Comparison of ENCODE assay signal across 29 cellular contexts in the genomic region with DNA sequence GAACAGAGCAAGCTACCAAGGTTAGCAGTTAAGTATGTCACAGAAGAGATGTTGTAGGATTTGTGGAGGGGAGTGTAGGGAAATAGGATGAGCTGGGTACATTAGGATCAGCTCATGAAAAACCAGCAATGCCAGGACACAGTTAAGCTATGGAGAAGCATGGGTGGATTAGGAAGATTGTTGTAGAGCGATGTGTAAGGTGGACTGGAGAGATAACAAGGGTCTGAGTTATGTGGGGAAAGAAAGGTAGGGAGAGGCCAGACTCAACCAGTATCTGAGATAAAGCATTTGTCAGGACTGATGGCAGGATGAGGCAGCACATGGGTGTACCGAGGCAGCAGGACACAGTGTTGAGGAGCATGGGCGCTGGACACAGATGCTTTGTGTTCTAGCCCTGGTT.
DNase-seq lines count a peak whose midpoint lies in the region; ATAC-seq, FAIRE-seq and TF ChIP-seq lines count a peak whose summit lies in the region.
"Had no signal": no experiment of that assay in that cellular context is flagged by ENCODE, and none has a peak within 500 bp of the region (broad histone marks: within the 10 kb centered on the region; RNA-seq: fewer than 3 reads in every experiment).

No MANE protein-coding gene starts in this region.

- POLR2A ChIA-PET in K562 (lab: Yijun Ruan, JAX) = no interaction called here

- no peaks in the 10 kb centered on the region for H3K4me1 Mint-ChIP-seq in natural killer cell treated with Interleukin-12 subunit alpha and Interleukin-12 subunit beta and Interleukin-15 and Interleukin-18, amount 100 ng/mL, for 72 hours (ENCODE audit: low read depth in 2 of 2)
- H3K4me1 Mint-ChIP-seq: CD14-positive monocyte; CD8-positive, alpha-beta memory T cell had no signal

- TF ChIP-seq CTCF in D721Med (IDR thresholded peaks at IDR 0.05; ENCODE audit: insufficient read depth, missing control alignments) (no peak), K562 (IDR thresholded peaks at IDR 0.05 in 2 of 3, conservative IDR thresholded peaks at IDR 0.05 in 1 of 3; ENCODE audit: insufficient read depth in 2 of 3, low read depth in 1 of 3, low read length in 3 of 3) (no peak), esophagus muscularis mucosa (IDR thresholded peaks at IDR 0.05) (no peak), mucosa of descending colon (IDR thresholded peaks at IDR 0.05) (no peak)

- H3K4me3 ChIP-seq in K562 (no peak overlapping the region), esophagus muscularis mucosa (no peak overlapping the region), mucosa of descending colon (no peak overlapping the region)
- H3K4me3 ChIP-seq: GM23338, MG63, PC-9, SJCRH30 had no signal

- no peaks in the 10 kb centered on the region for H3K9me1 ChIP-seq in K562 (ENCODE audit: control insufficient read depth, insufficient read depth, low read length)

- H3K27ac ChIP-seq in K562 (ENCODE audit: extremely low read depth, low read depth, low read length) (no peak overlapping the region), esophagus muscularis mucosa (replicated peaks in 1 of 4) (no peak overlapping the region), temporal lobe (ENCODE audit: low read depth, low read length) (peak overlapping the region; percentile 96)
- H3K27ac ChIP-seq: PC-9, SJCRH30 had no signal

- H3K9ac ChIP-seq in K562 (ENCODE audit: insufficient read depth in 1 of 2, low read depth in 2 of 2, low read length in 2 of 2) = no peak overlapping the region

- H3K4me3 Mint-ChIP-seq in natural killer cell treated with Interleukin-12 subunit alpha and Interleukin-12 subunit beta and Interleukin-15 and Interleukin-18, amount 100 ng/mL, for 72 hours = no peak overlapping the region
- H3K4me3 Mint-ChIP-seq: CD14-positive monocyte; CD8-positive, alpha-beta memory T cell; GM23338; H9; HFFc6 had no signal

- peaks cover 0 to 6% of the 10 kb centered on the region in 2 experiments; a peak in 2 of 5 replicates for H3K4me1 ChIP-seq in K562 (replicated peaks in 1 of 2; ENCODE audit: control insufficient read depth in 2 of 2, insufficient read depth in 2 of 2, low read length in 2 of 2)
- peaks cover 31 to 43% (median 39%) of the 10 kb centered on the region in 4 donors for H3K4me1 ChIP-seq in esophagus muscularis mucosa
- H3K4me1 ChIP-seq in mucosa of descending colon (ENCODE audit: low read depth) = peaks cover 11% of the 10 kb centered on the region
- H3K4me1 ChIP-seq: BE2C, SJCRH30 had no signal

- H3K4me2 ChIP-seq in K562 (ENCODE audit: insufficient read depth, low read length) = no peak overlapping the region
- H3K4me2 ChIP-seq: GM23338, PC-9 had no signal

- FAIRE-seq in D721Med (lab: Jason Lieb, UNC) = peak; percentile 90
- FAIRE-seq in K562 (lab: Jason Lieb, UNC) = no peak
- FAIRE-seq: GM12891, HTR-8/SVneo had no signal

- no peak overlapping the region for H2AFZ ChIP-seq in K562 (ENCODE audit: low read depth, low read length)
- H2AFZ ChIP-seq: GM23338, PC-9 had no signal

- no peaks in the 10 kb centered on the region for H3K36me3 Mint-ChIP-seq in natural killer cell treated with Interleukin-12 subunit alpha and Interleukin-12 subunit beta and Interleukin-15 and Interleukin-18, amount 100 ng/mL, for 72 hours

- H3K79me2 ChIP-seq in K562 (ENCODE audit: control insufficient read depth, insufficient read depth, low read length) = no peaks in the 10 kb centered on the region

- H3K27ac Mint-ChIP-seq in natural killer cell treated with Interleukin-12 subunit alpha and Interleukin-12 subunit beta and Interleukin-15 and Interleukin-18, amount 100 ng/mL, for 72 hours = no peak overlapping the region
- H3K27ac Mint-ChIP-seq: CD14-positive monocyte; CD8-positive, alpha-beta memory T cell; GM23338; H9; HFFc6 had no signal

- no peaks in the 10 kb centered on the region for H3K9me3 ChIP-seq in K562 (replicated peaks; ENCODE audit: control insufficient read depth, insufficient read depth, low read depth, low read length)
- H3K9me3 ChIP-seq in esophagus muscularis mucosa = no peaks in the 10 kb centered on the region
- no peaks in the 10 kb centered on the region for H3K9me3 ChIP-seq in mucosa of descending colon
- H3K9me3 ChIP-seq: BE2C, MG63, SJCRH30 had no signal

- DNase-seq in D721Med (ENCODE audit: insufficient read length, low spot score) (no peak), K562 (ENCODE audit: extremely low read depth in 1 of 4, low spot score in 3 of 4) (peak in 2 of 4 experiments; percentile 7 to 12), esophagus muscularis mucosa (ENCODE audit: extremely low spot score) (peak; percentile 24), hepatic stellate cell (ENCODE audit: low spot score) (no peak), mucosa of descending colon (no peak)
- no peak for DNase-seq in natural killer cell treated with Interleukin-12 subunit alpha and Interleukin-12 subunit beta and Interleukin-15 and Interleukin-18, amount 100 ng/mL, for 72 hours (ENCODE audit: low spot score)
- DNase-seq: 8988T; ACHN; BE2C; CD8-positive, alpha-beta memory T cell; DMS79 treated with DMSO at 0.1 percent for 48 hours; GF-D8; H9; HFFc6; KG1; MG63; NCI-H1105 treated with DMSO at 0.1 percent for 48 hours; NCI-H2029; NCI-H446; NCI-H524 treated with DMSO at 0.1 percent for 48 hours; NCI-H774; PC-9; SJCRH30 had no signal

- no peaks in the 10 kb centered on the region for H4K20me1 ChIP-seq in K562 (replicated peaks; ENCODE audit: control insufficient read depth, insufficient read depth, low read length)

- BruUV-seq in K562 (replicated peaks; lab: Mats Ljungman, UMichigan) = no TSS peak

- TF ChIP-seq RAD21 in K562 (CRISPR knock-in tag; conservative IDR thresholded peaks at IDR 0.05 in 1 of 2, IDR thresholded peaks at IDR 0.05 in 1 of 2) = no peak

- ATAC-seq in K562 (peak; percentile 33; the same call in 1 of the 3 replicates), mucosa of descending colon (no peak)
- no peak for ATAC-seq in natural killer cell treated with Interleukin-12 subunit alpha and Interleukin-12 subunit beta and Interleukin-15 and Interleukin-18, amount 100 ng/mL, for 72 hours
- ATAC-seq: GM23338, Right ventricle myocardium inferior had no signal

- WGBS in K562 (ENCODE audit: insufficient coverage, low coverage, missing lambda C conversion rate) = 0% methylated on average over 2 of the region's 3 CpGs
- 91% methylated on average over 3 of the region's 3 CpGs for WGBS in esophagus muscularis mucosa

- CTCF ChIA-PET in K562 (lab: Yijun Ruan, JAX; ENCODE audit: low intra/inter-chr PET ratio) = no interaction called here

- TF ChIP-seq POLR2A in K562 (conservative IDR thresholded peaks at IDR 0.05) (no peak), esophagus muscularis mucosa (IDR thresholded peaks at IDR 0.05; ENCODE audit: low read depth) (no peak)

- in situ Hi-C loops in K562 (cut with MboI) = no loop called here

- intact Hi-C loops in K562 (cut with micrococcal nuclease) (no loop called here), esophagus muscularis mucosa (cut with DNase I) (no loop called here), mucosa of descending colon (cut with DNase I, micrococcal nuclease) (no loop called here)

- no peaks in the 10 kb centered on the region for H3K27me3 Mint-ChIP-seq in natural killer cell treated with Interleukin-12 subunit alpha and Interleukin-12 subunit beta and Interleukin-15 and Interleukin-18, amount 100 ng/mL, for 72 hours
- H3K27me3 Mint-ChIP-seq: CD8-positive, alpha-beta memory T cell had no signal

- H3K36me3 ChIP-seq in K562 (ENCODE audit: control insufficient read depth, insufficient read depth, low read length) (no peaks in the 10 kb centered on the region), esophagus muscularis mucosa (no peaks in the 10 kb centered on the region), mucosa of descending colon (ENCODE audit: low read depth) (no peaks in the 10 kb centered on the region)
- H3K36me3 ChIP-seq: BE2C, MG63, SJCRH30 had no signal

- TF ChIP-seq EP300 in K562 (IDR thresholded peaks at IDR 0.05; ENCODE audit: low read length) = no peak
- no peak for TF ChIP-seq EP300 in esophagus muscularis mucosa (IDR thresholded peaks at IDR 0.05)

- H3K9me3 Mint-ChIP-seq in natural killer cell treated with Interleukin-12 subunit alpha and Interleukin-12 subunit beta and Interleukin-15 and Interleukin-18, amount 100 ng/mL, for 72 hours = no peaks in the 10 kb centered on the region
- H3K9me3 Mint-ChIP-seq: CD14-positive monocyte; CD8-positive, alpha-beta memory T cell; GM23338; H9; HFFc6 had no signal

- peaks cover 7 to 13% of the 10 kb centered on the region in 2 experiments for H3K27me3 ChIP-seq in K562 (ENCODE audit: control insufficient read depth in 2 of 2, insufficient read depth in 2 of 2, low read length in 2 of 2)
- no peaks in the 10 kb centered on the region for H3K27me3 ChIP-seq in esophagus muscularis mucosa
- H3K27me3 ChIP-seq: BE2C, SJCRH30 had no signal

TF ChIP-seq in K562, 482 proteins besides CTCF, POLR2A, EP300 and RAD21 (continues in another document):
- TF ChIP-seq TAL1 (IDR thresholded peaks at IDR 0.05) (peak; percentile 50; the same call in 1 of the 2 replicates), MTA2 (IDR thresholded peaks at IDR 0.05; ENCODE audit: low read depth) (peak; percentile 9; the same call in 1 of the 2 replicates), SMARCA4 (IDR thresholded peaks at IDR 0.05) (0 out of 2 replicates have a peak, but pooled peaks have one; percentile 32), GATA2 (CRISPR knock-in tag; IDR thresholded peaks at IDR 0.05) (peak; percentile 55), HMGXB4 (CRISPR knock-in tag; IDR thresholded peaks at IDR 0.05) (no peak), NR2C2 (CRISPR knock-in tag; IDR thresholded peaks at IDR 0.05) (no peak), NR2C2 (tag; IDR thresholded peaks at IDR 0.05) (no peak), TCF3 (CRISPR knock-in tag; IDR thresholded peaks at IDR 0.05) (peak; percentile 91), MEIS2 (IDR thresholded peaks at IDR 0.05; ENCODE audit: partially characterized antibody) (peak; percentile 24), SMARCC2 (IDR thresholded peaks at IDR 0.05; ENCODE audit: low read depth) (no peak), NCOR1 (IDR thresholded peaks at IDR 0.05) (peak; percentile 42; the same call in 1 of the 2 replicates), CBFA2T3 (IDR thresholded peaks at IDR 0.05) (peak; percentile 73), ARID1B (IDR thresholded peaks at IDR 0.05) (peak; percentile 73), CBFA2T2 (conservative IDR thresholded peaks at IDR 0.05) (peak; percentile 58)
